In genomic region chr16:3095869-3096268, GRCh38 we compare ENCODE assay signal across 9 cellular contexts. TPM values are rescaled to one million over a fixed set of nuclear protein-coding genes. Genes with fewer than 3 reads are reported as not detected.
DNase-seq lines count a peak whose midpoint lies in the region; ATAC-seq, FAIRE-seq and TF ChIP-seq lines count a peak whose summit lies in the region.
"Had no signal": no experiment of that assay in that cellular context is flagged by ENCODE, and none has a peak within 500 bp of the region (broad histone marks: within the 10 kb centered on the region; RNA-seq: fewer than 3 reads in every experiment).

No MANE protein-coding gene starts in this region.

- POLR2A ChIA-PET in T-cell (lab: Charles Lee): no interaction called here

- H3K9me3 ChIP-seq in colonic mucosa: no peaks in the 10 kb centered on the region

- ATAC-seq in HG02884 (IDR thresholded peaks at IDR 0.05; ENCODE audit: unreplicated experiment): peak; percentile 65
- ATAC-seq in T-cell (replicated peaks in 1 of 4): peak; percentile 52 to 65 (median 56)

- no peaks in the 10 kb centered on the region for H3K4me1 ChIP-seq in colonic mucosa

- no peaks in the 10 kb centered on the region for H3K36me3 ChIP-seq in colonic mucosa

- DNase-seq in GM18507 (ENCODE audit: extremely low spot score, insufficient read length, low read depth): peak; percentile 64
- peak in 32 of 34 experiments; percentile 25 to 68 (median 51) for DNase-seq in T-cell
- no peak for DNase-seq in colonic mucosa
- DNase-seq in stimulated activated CD4-positive, alpha-beta T cell treated with anti-CD3 and anti-CD28 coated beads, Interleukin-2, amount 100 ng/mL, for 4 hours (ENCODE audit: low read depth): peak; percentile 41
- DNase-seq in midbrain (lab: John Stamatoyannopoulos, UW): no peak
- no peak for DNase-seq in COR-L47 (lab: John Stamatoyannopoulos, UW)

- H3K4me3 ChIP-seq in colonic mucosa: no peak overlapping the region

- TF ChIP-seq CTCF in colonic mucosa (IDR thresholded peaks at IDR 0.05): peak; percentile 16

- peaks cover 28 to 46% (median 43%) of the 10 kb centered on the region in 3 donors for H3K4me1 Mint-ChIP-seq in T-cell

- H3K27ac Mint-ChIP-seq in T-cell: peak overlapping the region; percentile 75 to 86
- H3K27ac Mint-ChIP-seq: nephron had no signal

- no peaks in the 10 kb centered on the region for H3K27me3 ChIP-seq in colonic mucosa

- peak overlapping the region in 1 of 3 donors; percentile 10 for H3K4me3 Mint-ChIP-seq in T-cell
- H3K4me3 Mint-ChIP-seq: nephron had no signal

- intact Hi-C loops in colonic mucosa (cut with DNase I): no loop called here

- H3K36me3 Mint-ChIP-seq in T-cell: no peaks in the 10 kb centered on the region

- FAIRE-seq in GM18507 (lab: Jason Lieb, UNC): peak; percentile 73

- H3K9me3 Mint-ChIP-seq in T-cell: no peaks in the 10 kb centered on the region
- H3K9me3 Mint-ChIP-seq: nephron had no signal

- no peak overlapping the region for H3K9ac ChIP-seq in colonic mucosa (ENCODE audit: low read depth in 2 of 2, low read length in 2 of 2)

- CTCF ChIA-PET in T-cell (lab: Charles Lee): interaction anchor here (0.5 to 1.8 kb wide), 8 partner anchors 32 to 317 kb away, joined by 3 to 9 read pairs (median 4); partner anchors contain the start of gene ZNF213 (in 1 of the 2)

- H3K27me3 Mint-ChIP-seq in T-cell: no peaks in the 10 kb centered on the region

- H3K27ac ChIP-seq in colonic mucosa: no peak overlapping the region
- H3K27ac ChIP-seq: VCaP had no signal

RNA-seq across cellular contexts. Expression of gene ZSCAN10, which starts 3.2 kb away (rescaled TPM):
- total RNA-seq in T-cell (under 1 TPM in 4 of 5 donors, not detected in 1; 0.19 to 0.64 (median 0.39) TPM), colonic mucosa (under 1 TPM in 1 of 2 donors, not detected in 1; 0.86 TPM)

RNA-seq across cellular contexts. Expression of gene ZNF205, which starts 16.5 kb away (rescaled TPM):
- total RNA-seq in T-cell (under 1 TPM in 1 of 5 donors, not detected in 4; 0.38 TPM), colonic mucosa (10 to 100 TPM in 1 of 2 donors, 1 to 10 TPM in 1; 9.9 to 10.5 TPM)

RNA-seq across cellular contexts. Expression of gene IL32, which starts 30.4 kb away (rescaled TPM):
- total RNA-seq in T-cell (1,000 to 10,000 TPM in 2 of 5 donors, 100 to 1,000 TPM in 3; 736 to 1,200 (median 999) TPM), colonic mucosa (100 to 1,000 TPM; 256 to 329 TPM)

RNA-seq across cellular contexts. Expression of gene ZNF213, which starts 39.0 kb away (rescaled TPM):
- total RNA-seq in T-cell (10 to 100 TPM in 3 of 5 donors, 1 to 10 TPM in 2; 3.1 to 16.9 (median 12.8) TPM), colonic mucosa (10 to 100 TPM; 12.4 to 20.4 TPM)

RNA-seq across cellular contexts. Expression of gene MMP25, which starts 49.5 kb away (rescaled TPM):
- total RNA-seq in T-cell (1 to 10 TPM; 1.6 to 9.6 (median 4.1) TPM), colonic mucosa (under 1 TPM; 0.44 to 0.88 TPM)

Comparison
In these comparisons a context has a peak if more than half of its experiments do, and no peak if none do; other contexts are left out.
1. DNase-seq: peak in GM18507 (single experiment), T-cell (32 of 34) and stimulated activated CD4-positive, alpha-beta T cell treated with anti-CD3 and anti-CD28 coated beads, Interleukin-2, amount 100 ng/mL, for 4 hours (single experiment); none in colonic mucosa (single experiment), midbrain (single experiment) and COR-L47 (single experiment).
2. RNA of gene ZNF205, which starts 16.5 kb away (total RNA-seq): 9.9 to 10.5 TPM in colonic mucosa; 0.38 TPM in T-cell; every median in the first group is over 4 times any median in the second.